33 cellular contexts compared by ENCODE assay signal in the genomic region with DNA sequence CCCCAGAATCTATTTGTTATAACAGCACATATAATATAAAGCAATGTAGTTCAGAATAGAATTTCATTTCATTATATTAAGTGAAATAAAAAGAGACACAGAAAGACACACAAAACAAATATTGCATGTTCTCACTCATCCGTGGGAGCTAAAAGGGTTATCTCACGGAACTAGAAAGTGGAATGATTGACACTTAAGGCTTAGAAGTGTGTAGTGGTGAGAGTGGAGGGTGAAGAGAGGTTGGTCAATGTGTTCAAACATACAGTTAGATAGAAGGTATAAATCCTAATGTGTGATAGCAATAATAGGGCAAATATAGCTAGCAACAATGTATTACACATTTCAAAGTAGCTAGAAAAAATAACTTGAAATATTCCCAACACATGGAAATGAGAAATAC.
A peak's percentile ranks its signal among the peaks of the same experiment; 100 is the strongest.
DNase-seq lines count a peak whose midpoint lies in the region; ATAC-seq, FAIRE-seq and TF ChIP-seq lines count a peak whose summit lies in the region.
"Had no signal": no experiment of that assay in that cellular context is flagged by ENCODE, and none has a peak within 500 bp of the region (broad histone marks: within the 10 kb centered on the region; RNA-seq: fewer than 3 reads in every experiment).

No MANE protein-coding gene starts in this region.

- SMC1A ChIA-PET in GM12878 (lab: Charles Lee; ENCODE audit: uncharacterized antibody, unreplicated experiment) = interaction anchor here (1.0 to 1.5 kb wide), 6 partner anchors 9 to 48 kb away, joined by 3 to 4 read pairs (median 4); no protein-coding TSS in a partner anchor

- no peak for TF ChIP-seq EP300 in GM12878 (IDR thresholded peaks at IDR 0.05; ENCODE audit: borderline replicate concordance in 1 of 2, control insufficient read depth in 1 of 2, low read depth in 2 of 2, low read length in 2 of 2)
- no peak for TF ChIP-seq EP300 in K562 (IDR thresholded peaks at IDR 0.05; ENCODE audit: low read length)

- 28% methylated on average over 2 of the region's 2 CpGs for WGBS in GM12878 (ENCODE audit: insufficient coverage, insufficient replicate concordance, low lambda C conversion rate, missing lambda C conversion rate)
- 13% methylated on average over 2 of the region's 2 CpGs for WGBS in K562 (ENCODE audit: insufficient coverage, low coverage, missing lambda C conversion rate)

- H4K20me1 ChIP-seq in SU-DHL-6 (ENCODE audit: low read depth, low read length) (no peaks in the 10 kb centered on the region), GM12878 (ENCODE audit: control insufficient read depth, insufficient read depth) (no peaks in the 10 kb centered on the region), K562 (replicated peaks; ENCODE audit: control insufficient read depth, insufficient read depth, low read length) (no peaks in the 10 kb centered on the region)
- H4K20me1 ChIP-seq: BLaER1; BLaER1 treated with 17β-estradiol and CSF1 and Interleukin-3, amounts not matched to agents 10 nM and 100 nM had no signal

- TF ChIP-seq POLR2A in GM12878 (IDR thresholded peaks at IDR 0.05; ENCODE audit: low read depth, low read length) (no peak), K562 (conservative IDR thresholded peaks at IDR 0.05) (no peak)

- DNase-seq in GM12878 (ENCODE audit: low read depth, low spot score) = no peak
- DNase-seq in K562 (ENCODE audit: extremely low read depth in 1 of 4, low spot score in 3 of 4) = peak in 1 of 4 experiments; percentile 1
- no peak for DNase-seq in activated gamma-delta T cell treated with Interleukin-2 at 50 U/mL for 16 hours
- DNase-seq: 8988T; ACHN; AML-193; BE2C; C1 segment of cervical spinal cord; Caco-2; Calu3; CD4-positive, alpha-beta memory T cell; CD4-positive, alpha-beta T cell; CD4-positive, CD25-positive, alpha-beta regulatory T cell; CD8-positive, alpha-beta memory T cell; CD8-positive, alpha-beta T cell; COR-L47; DMS 273 treated with DMSO at 0.1 percent for 48 hours; DMS153; DMS53; DMS79; DMS79 treated with DMSO at 0.1 percent for 48 hours; DND-41; EL had no signal

- ATAC-seq in GM12878 (peak; percentile 55), K562 (0 out of 3 replicates have a peak, but pooled peaks have one; percentile 35), HG03571 (IDR thresholded peaks at IDR 0.05; ENCODE audit: unreplicated experiment) (no peak), GM21515 (IDR thresholded peaks at IDR 0.05; ENCODE audit: unreplicated experiment) (no peak)
- ATAC-seq: A549; CD8-positive, alpha-beta T cell had no signal

- POLR2A ChIA-PET in GM12878 (lab: Charles Lee) (no interaction called here), K562 (lab: Yijun Ruan, JAX) (no interaction called here)

- no peaks in the 10 kb centered on the region for H3K9me2 ChIP-seq in SU-DHL-6 (replicated peaks; ENCODE audit: insufficient read depth, low read length)

- H3K4me1 ChIP-seq in GM12878 (ENCODE audit: control insufficient read depth, insufficient read depth, low read length) (no peaks in the 10 kb centered on the region), K562 (replicated peaks in 1 of 2; ENCODE audit: control insufficient read depth in 2 of 2, insufficient read depth in 2 of 2, low read length in 2 of 2) (peaks cover 0 to 3% of the 10 kb centered on the region in 2 experiments; a peak in 2 of 5 replicates)
- H3K4me1 ChIP-seq: A549; BE2C; BLaER1; BLaER1 treated with 17β-estradiol and CSF1 and Interleukin-3, amounts not matched to agents 10 nM and 100 nM; Caco-2 had no signal

- H3K36me3 ChIP-seq in SU-DHL-6 (ENCODE audit: low read length) (no peaks in the 10 kb centered on the region), GM12878 (ENCODE audit: control insufficient read depth in 2 of 2, insufficient read depth in 2 of 2, low read length in 1 of 2) (no peaks in the 10 kb centered on the region), K562 (ENCODE audit: control insufficient read depth, insufficient read depth, low read length) (no peaks in the 10 kb centered on the region)
- H3K36me3 ChIP-seq: BE2C; BLaER1; BLaER1 treated with 17β-estradiol and CSF1 and Interleukin-3, amounts not matched to agents 10 nM and 100 nM had no signal

- H3K4me3 ChIP-seq in SU-DHL-6 (ENCODE audit: insufficient read depth, low read length, poor library complexity, severe bottlenecking) = no peak overlapping the region
- no peak overlapping the region for H3K4me3 ChIP-seq in GM12878
- no peak overlapping the region for H3K4me3 ChIP-seq in K562
- H3K4me3 ChIP-seq: A549; BLaER1; BLaER1 treated with 17β-estradiol and CSF1 and Interleukin-3, amounts not matched to agents 10 nM and 100 nM had no signal

- peak overlapping the region; percentile 55 for H2AFZ ChIP-seq in SU-DHL-6 (ENCODE audit: low read depth, low read length, severe bottlenecking)
- no peak overlapping the region for H2AFZ ChIP-seq in GM12878 (ENCODE audit: control insufficient read depth, low read depth, low read length)
- H2AFZ ChIP-seq in K562 (ENCODE audit: low read depth, low read length) = no peak overlapping the region

- no peak overlapping the region for H3K9ac ChIP-seq in SU-DHL-6 (ENCODE audit: low read length)
- no peak overlapping the region for H3K9ac ChIP-seq in GM12878 (ENCODE audit: control insufficient read depth, insufficient read depth, low read length)
- no peak overlapping the region for H3K9ac ChIP-seq in K562 (ENCODE audit: insufficient read depth in 1 of 2, low read depth in 2 of 2, low read length in 2 of 2)
- H3K9ac ChIP-seq: BLaER1; BLaER1 treated with 17β-estradiol and CSF1 and Interleukin-3, amounts not matched to agents 10 nM and 100 nM had no signal

- no peaks in the 10 kb centered on the region for H3K9me1 ChIP-seq in K562 (ENCODE audit: control insufficient read depth, insufficient read depth, low read length)

- intact Hi-C loops in GM12878 (cut with micrococcal nuclease; ENCODE audit: unreplicated experiment) (loop anchor here (5.0 kb wide), 1 partner anchor 43 kb away; no protein-coding TSS in a partner anchor), K562 (cut with micrococcal nuclease) (no loop called here)

- H3K9me3 ChIP-seq in SU-DHL-6 (ENCODE audit: insufficient read depth, low read length) = no peaks in the 10 kb centered on the region
- no peaks in the 10 kb centered on the region for H3K9me3 ChIP-seq in GM12878 (replicated peaks; ENCODE audit: control insufficient read depth, insufficient read depth, low read length)
- H3K9me3 ChIP-seq in K562 (replicated peaks; ENCODE audit: control insufficient read depth, insufficient read depth, low read depth, low read length) = no peaks in the 10 kb centered on the region
- H3K9me3 ChIP-seq: A549; BE2C; BLaER1; BLaER1 treated with 17β-estradiol and CSF1 and Interleukin-3, amounts not matched to agents 10 nM and 100 nM; Caco-2 had no signal

- BruUV-seq in GM12878 (replicated peaks; lab: Mats Ljungman, UMichigan) (no TSS peak), K562 (replicated peaks; lab: Mats Ljungman, UMichigan) (no TSS peak)

- CTCF ChIA-PET in GM12878 (lab: Yijun Ruan, JAX) = no interaction called here
- CTCF ChIA-PET in K562 (lab: Yijun Ruan, JAX; ENCODE audit: low intra/inter-chr PET ratio) = no interaction called here

- in situ Hi-C loops in GM12878 (cut with MboI) = no loop called here
- in situ Hi-C loops in K562 (cut with MboI) = no loop called here

- H3K27me3 ChIP-seq in SU-DHL-6 (ENCODE audit: low read length) = no peaks in the 10 kb centered on the region
- no peaks in the 10 kb centered on the region for H3K27me3 ChIP-seq in GM12878 (replicated peaks in 1 of 2; ENCODE audit: control insufficient read depth in 2 of 2, insufficient read depth in 2 of 2, low read length in 1 of 2)
- no peaks in the 10 kb centered on the region for H3K27me3 ChIP-seq in K562 (ENCODE audit: control insufficient read depth in 2 of 2, insufficient read depth in 2 of 2, low read length in 2 of 2)
- H3K27me3 ChIP-seq: BE2C; BLaER1; BLaER1 treated with 17β-estradiol and CSF1 and Interleukin-3, amounts not matched to agents 10 nM and 100 nM had no signal

- RAD21 ChIA-PET in GM12878 (lab: Charles Lee; ENCODE audit: unreplicated experiment) = interaction anchor here (1.0 to 1.5 kb wide), 5 partner anchors 9 to 39 kb away, joined by 3 to 6 read pairs (median 3); no protein-coding TSS in a partner anchor

- H3K79me2 ChIP-seq in SU-DHL-6 (ENCODE audit: insufficient read depth, low read length) = no peaks in the 10 kb centered on the region
- H3K79me2 ChIP-seq in GM12878 (ENCODE audit: control insufficient read depth, insufficient read depth, low read length) = no peaks in the 10 kb centered on the region
- no peaks in the 10 kb centered on the region for H3K79me2 ChIP-seq in K562 (ENCODE audit: control insufficient read depth, insufficient read depth, low read length)

- TF ChIP-seq CTCF in SU-DHL-6 (IDR thresholded peaks at IDR 0.05; ENCODE audit: insufficient read depth, low read length, poor library complexity, severe bottlenecking) (no peak), GM12878 (IDR thresholded peaks at IDR 0.05 in 2 of 3, conservative IDR thresholded peaks at IDR 0.05 in 1 of 3; ENCODE audit: control insufficient read depth in 2 of 3, extremely low read depth in 1 of 3, insufficient read depth in 1 of 3, low read depth in 3 of 3, low read length in 3 of 3) (no peak), K562 (IDR thresholded peaks at IDR 0.05 in 2 of 3, conservative IDR thresholded peaks at IDR 0.05 in 1 of 3; ENCODE audit: insufficient read depth in 2 of 3, low read depth in 1 of 3, low read length in 3 of 3) (no peak)

- H3F3A ChIP-seq in SU-DHL-6 (ENCODE audit: insufficient read depth) = no peaks in the 10 kb centered on the region

- no peak for FAIRE-seq in GM12878 (lab: Jason Lieb, UNC)
- no peak for FAIRE-seq in K562 (lab: Jason Lieb, UNC)
- FAIRE-seq: A204.1, A549, D721Med had no signal

- H3K4me2 ChIP-seq in SU-DHL-6 (ENCODE audit: low read depth, low read length, poor library complexity, severe bottlenecking) (no peak overlapping the region), GM12878 (ENCODE audit: control insufficient read depth, insufficient read depth) (no peak overlapping the region), K562 (ENCODE audit: insufficient read depth, low read length) (no peak overlapping the region)
- H3K4me2 ChIP-seq: A549; BLaER1; BLaER1 treated with 17β-estradiol and CSF1 and Interleukin-3, amounts not matched to agents 10 nM and 100 nM had no signal

- H3K27ac ChIP-seq in SU-DHL-6 (ENCODE audit: low read depth, low read length) (no peak overlapping the region), GM12878 (ENCODE audit: control insufficient read depth, insufficient read depth) (no peak overlapping the region), K562 (ENCODE audit: extremely low read depth, low read depth, low read length) (no peak overlapping the region)
- H3K27ac ChIP-seq: 22Rv1; A549; BLaER1; BLaER1 treated with 17β-estradiol and CSF1 and Interleukin-3, amounts not matched to agents 10 nM and 100 nM; C4-2B had no signal

- TF ChIP-seq RAD21 in GM12878 (IDR thresholded peaks at IDR 0.05; ENCODE audit: insufficient read depth, low read depth, low read length) (no peak), K562 (CRISPR knock-in tag; conservative IDR thresholded peaks at IDR 0.05 in 1 of 2, IDR thresholded peaks at IDR 0.05 in 1 of 2) (no peak)

Comparison
In these comparisons a context has a peak if more than half of its experiments do, and no peak if none do; other contexts are left out.
1. ATAC-seq: peak in GM12878 (single experiment) and K562 (single experiment); none in HG03571 (single experiment) and GM21515 (single experiment).